ENCODE assay signal across 17 cellular contexts in genomic region chr15:77666296-77666660, GRCh38. TPM values are rescaled to one million over a fixed set of nuclear protein-coding genes. Genes with fewer than 3 reads are reported as not detected.
DNase-seq lines count a peak whose midpoint lies in the region; FAIRE-seq and TF ChIP-seq lines count a peak whose summit lies in the region.
"Had no signal": no experiment of that assay in that cellular context is flagged by ENCODE, and none has a peak within 500 bp of the region (broad histone marks: within the 10 kb centered on the region; RNA-seq: fewer than 3 reads in every experiment).

No MANE protein-coding gene starts in this region.

- no peak for FAIRE-seq in H1 (lab: Jason Lieb, UNC)
- FAIRE-seq: G401.6, GM12892, GM19239 had no signal

- CTCF ChIA-PET in H1 (lab: Charles Lee; ENCODE audit: partially characterized antibody) = interaction anchor here (1.2 to 19.2 kb wide), 6 partner anchors 14 to 155 kb away, joined by 3 to 361 read pairs (median 7); partner anchors contain the start of gene LINGO1

- no peak overlapping the region for H2AK5ac ChIP-seq in H1 (ENCODE audit: low read depth, low read length)

- TF ChIP-seq RAD21 in H1 (IDR thresholded peaks at IDR 0.05 in 1 of 2, conservative IDR thresholded peaks at IDR 0.05 in 1 of 2; ENCODE audit: low read depth in 2 of 2, low read length in 2 of 2) = no peak

- H3K27ac ChIP-seq in WERI-Rb-1 (no peak overlapping the region), angular gyrus (ENCODE audit: low read depth, low read length) (peak overlapping the region; percentile 27), H1 (ENCODE audit: low read depth, low read length) (no peak overlapping the region)
- H3K27ac ChIP-seq: GM23248 had no signal

- H3K27me3 ChIP-seq in WERI-Rb-1 (ENCODE audit: insufficient read depth, low read depth, severe bottlenecking) (no peaks in the 10 kb centered on the region), H1 (replicated peaks in 1 of 4; ENCODE audit: control insufficient read depth in 3 of 4, extremely low read depth in 1 of 4, insufficient read depth in 3 of 4, low read length in 3 of 4) (no peaks in the 10 kb centered on the region)

- peak overlapping the region; percentile 42 for H4K91ac ChIP-seq in H1 (replicated peaks; ENCODE audit: insufficient read length, low read length)

- H4K20me1 ChIP-seq in H1 (replicated peaks in 1 of 2; ENCODE audit: control insufficient read depth in 1 of 2, insufficient read depth in 2 of 2, low read length in 2 of 2) = no peaks in the 10 kb centered on the region

- H3K9me3 ChIP-seq in WERI-Rb-1 (ENCODE audit: severe bottlenecking) (no peaks in the 10 kb centered on the region), H1 (ENCODE audit: insufficient read depth in 2 of 2, low read depth in 1 of 2, low read length in 1 of 2) (no peaks in the 10 kb centered on the region)
- H3K9me3 ChIP-seq: Caco-2 had no signal

- 86% methylated on average over 4 of the region's 5 CpGs; no CpG with 5 or more reads in 1 of the 2 experiments for WGBS in H1 (ENCODE audit: extremely low coverage in 1 of 2, insufficient coverage in 1 of 2, insufficient read length in 1 of 2, insufficient replicate concordance in 2 of 2, low coverage in 1 of 2, low lambda C conversion rate in 2 of 2, missing lambda C conversion rate in 1 of 2), 2 experiments

- no peak overlapping the region for H3K56ac ChIP-seq in H1 (replicated peaks; ENCODE audit: insufficient read length, low read depth, low read length)

- H2BK120ac ChIP-seq in H1 (replicated peaks; ENCODE audit: low read depth, low read length) = no peak overlapping the region

- no peak for TF ChIP-seq CTCF in WERI-Rb-1 (IDR thresholded peaks at IDR 0.05; ENCODE audit: low read depth, low read length)
- no peak for TF ChIP-seq CTCF in H1 (IDR thresholded peaks at IDR 0.05; ENCODE audit: control extremely low read depth in 1 of 3, insufficient read depth in 1 of 3, low read depth in 1 of 3, low read length in 3 of 3)

- no peaks in the 10 kb centered on the region for H3K79me1 ChIP-seq in H1 (ENCODE audit: low read depth, low read length)

- POLR2A ChIA-PET in H1 (lab: Charles Lee; ENCODE audit: partially characterized antibody) = interaction anchor here (1.6 kb wide), 1 partner anchor 33 kb away, joined by 3 read pairs; the partner anchor contains the start of gene LINGO1

- H4K5ac ChIP-seq in H1 (ENCODE audit: insufficient read length, low read depth, low read length) = no peak overlapping the region

- TF ChIP-seq POLR2A in H1 (IDR thresholded peaks at IDR 0.05; ENCODE audit: control extremely low read depth in 1 of 2, low read depth in 2 of 2, low read length in 2 of 2) = no peak

- no peak overlapping the region for H2AFZ ChIP-seq in H1 (ENCODE audit: low read length)
- H2AFZ ChIP-seq: GM23248 had no signal

- no peak overlapping the region for H3K14ac ChIP-seq in H1 (ENCODE audit: insufficient read length)

- peak; percentile 58 for DNase-seq in WERI-Rb-1
- no peak for DNase-seq in H1 (ENCODE audit: low read depth in 1 of 2, low spot score in 2 of 2)
- no peak for DNase-seq in SHP77 treated with DMSO at 0.1 percent for 48 hours (lab: John Stamatoyannopoulos, UW)
- DNase-seq in COR-L47 (lab: John Stamatoyannopoulos, UW) = no peak
- DNase-seq in foreskin melanocyte = no peak
- DNase-seq: C1 segment of cervical spinal cord; Caco-2; CD4-positive, alpha-beta memory T cell; DMS153; DND-41; GM23248; H9 had no signal

- no peak overlapping the region for H4K8ac ChIP-seq in H1 (ENCODE audit: extremely low read depth, insufficient read depth, low read length)

- H2BK20ac ChIP-seq in H1 (ENCODE audit: low read length) = no peak overlapping the region

- H3K23ac ChIP-seq in H1 (ENCODE audit: insufficient read length) = no peak overlapping the region

- no peak overlapping the region for H3K4me2 ChIP-seq in H1 (ENCODE audit: insufficient read depth in 1 of 2, low read depth in 2 of 2, low read length in 2 of 2)

- H3K79me2 ChIP-seq in H1 (ENCODE audit: control insufficient read depth in 1 of 2, insufficient read depth in 2 of 2, low read length in 2 of 2) = no peaks in the 10 kb centered on the region

- H3K36me3 ChIP-seq in WERI-Rb-1 (no peaks in the 10 kb centered on the region), H1 (ENCODE audit: control insufficient read depth in 2 of 4, insufficient read depth in 4 of 4, low read length in 3 of 4) (no peaks in the 10 kb centered on the region)

- no peak overlapping the region for H3K4me3 ChIP-seq in WERI-Rb-1 (ENCODE audit: low read depth, low read length)
- no peak overlapping the region for H3K4me3 ChIP-seq in H1 (ENCODE audit: extremely low read depth in 1 of 4, insufficient read depth in 2 of 4, low read depth in 3 of 4, low read length in 4 of 4)
- H3K4me3 ChIP-seq: GM23248 had no signal

- no peaks in the 10 kb centered on the region for H3K23me2 ChIP-seq in H1 (ENCODE audit: low read depth, low read length)

- no peak overlapping the region; the same call in 1 of the 2 replicates for H3K18ac ChIP-seq in H1 (ENCODE audit: extremely low read depth, low read length)

- no peak overlapping the region for H3K9ac ChIP-seq in H1 (replicated peaks in 1 of 4; ENCODE audit: extremely low read depth in 1 of 4, low read depth in 3 of 4, low read length in 3 of 4)
- H3K9ac ChIP-seq: GM23248 had no signal

- H2BK5ac ChIP-seq in H1 (ENCODE audit: low read depth, low read length) = no peak overlapping the region

- TF ChIP-seq EP300 in H1 (IDR thresholded peaks at IDR 0.05; ENCODE audit: borderline replicate concordance in 1 of 2, low read depth in 2 of 2, low read length in 2 of 2) = no peak

- no peak overlapping the region for H3K4ac ChIP-seq in H1 (replicated peaks; ENCODE audit: insufficient read length, low read depth, low read length)

- H2BK15ac ChIP-seq in H1 (ENCODE audit: low read length) = no peak overlapping the region

- peak overlapping the region; percentile 4; the same call in 1 of the 2 replicates for H2BK12ac ChIP-seq in H1 (ENCODE audit: low read depth, low read length)

- peaks cover 0 to 14% (median 10%) of the 10 kb centered on the region in 4 experiments; a peak in 5 of 7 replicates for H3K4me1 ChIP-seq in H1 (replicated peaks in 1 of 4; ENCODE audit: control insufficient read depth in 3 of 4, insufficient read depth in 4 of 4, low read length in 3 of 4)
- H3K4me1 ChIP-seq: Caco-2 had no signal

TF ChIP-seq in H1, 55 proteins besides CTCF, POLR2A, EP300 and RAD21:
- TF ChIP-seq PHF8 (conservative IDR thresholded peaks at IDR 0.05; ENCODE audit: low read depth, low read length) = no peak
- no peak for TF ChIP-seq TBP (IDR thresholded peaks at IDR 0.05; ENCODE audit: low read depth, low read length)
- no peak for TF ChIP-seq POLR2AphosphoS5 (IDR thresholded peaks at IDR 0.05; ENCODE audit: low read depth, low read length)
- TF ChIP-seq GABPA (IDR thresholded peaks at IDR 0.05; ENCODE audit: borderline replicate concordance, insufficient read depth, low read length) = no peak
- TF ChIP-seq SIN3A (conservative IDR thresholded peaks at IDR 0.05 in 1 of 2, IDR thresholded peaks at IDR 0.05 in 1 of 2; ENCODE audit: low read depth in 1 of 2, low read length in 2 of 2) = no peak
- TF ChIP-seq, protein P1, sequence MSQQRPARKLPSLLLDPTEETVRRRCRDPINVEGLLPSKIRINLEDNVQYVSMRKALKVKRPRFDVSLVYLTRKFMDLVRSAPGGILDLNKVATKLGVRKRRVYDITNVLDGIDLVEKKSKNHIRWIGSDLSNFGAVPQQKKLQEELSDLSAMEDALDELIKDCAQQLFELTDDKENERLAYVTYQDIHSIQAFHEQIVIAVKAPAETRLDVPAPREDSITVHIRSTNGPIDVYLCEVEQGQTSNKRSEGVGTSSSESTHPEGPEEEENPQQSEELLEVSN (IDR thresholded peaks at IDR 0.05) = no peak
- no peak for TF ChIP-seq JUN (IDR thresholded peaks at IDR 0.05; ENCODE audit: low read depth, low read length)
- no peak for TF ChIP-seq NRF1 (IDR thresholded peaks at IDR 0.05; ENCODE audit: low read depth, low read length)
- TF ChIP-seq CTBP2 (IDR thresholded peaks at IDR 0.05; ENCODE audit: borderline replicate concordance, insufficient read depth, insufficient read length, low read length) = no peak
- TF ChIP-seq BACH1 (IDR thresholded peaks at IDR 0.05; ENCODE audit: low read length) = no peak
- TF ChIP-seq KDM1A (IDR thresholded peaks at IDR 0.05; ENCODE audit: borderline replicate concordance, low read length) = no peak
- TF ChIP-seq TCF12 (IDR thresholded peaks at IDR 0.05; ENCODE audit: low read depth, low read length) = no peak
- no peak for TF ChIP-seq TEAD4 (IDR thresholded peaks at IDR 0.05; ENCODE audit: low read depth, low read length)
- TF ChIP-seq ZNF274 (IDR thresholded peaks at IDR 0.05; ENCODE audit: borderline replicate concordance, extremely low read depth, low read length) = no peak
- no peak for TF ChIP-seq RXRA (IDR thresholded peaks at IDR 0.05; ENCODE audit: insufficient read depth, low read depth, low read length)
- no peak for TF ChIP-seq BCL11A (IDR thresholded peaks at IDR 0.05; ENCODE audit: low read depth in 2 of 2, low read length in 2 of 2)
- TF ChIP-seq HDAC2 (IDR thresholded peaks at IDR 0.05; ENCODE audit: borderline replicate concordance in 1 of 2, low read depth in 2 of 2, low read length in 2 of 2) = no peak
- TF ChIP-seq CHD1 (IDR thresholded peaks at IDR 0.05; ENCODE audit: low read depth, low read length) = no peak
- TF ChIP-seq BRCA1 (IDR thresholded peaks at IDR 0.05; ENCODE audit: low read depth, low read length) = no peak
- TF ChIP-seq NANOG (IDR thresholded peaks at IDR 0.05; ENCODE audit: insufficient read depth, low read depth, low read length, poor library complexity, severe bottlenecking) = no peak
TF ChIP-seq in H1: peak in this region for 0.

RNA-seq across cellular contexts. Expression of gene LINGO1, which starts 33.6 kb away (rescaled TPM):
- 56.4 and 57.1 TPM in 2 replicates for total RNA-seq in H1 (2021; fragmentation: NEBNext Ultra II Directional; extraction: Animal tissue kit (Norgen Biotek cat#: 25700))
- polyA plus RNA-seq in H1 (2011; rRNA removed) = 114 and 166 TPM in 2 replicates
- polyA plus RNA-seq in H1 (2011; cell fraction: cytosol; rRNA removed) = 51.3 TPM
- 94.7 TPM for polyA plus RNA-seq in H1 (2011; cell fraction: nucleus; rRNA removed)
- polyA plus RNA-seq in H1 (2012, experiment 1 of 2) = 31.6 to 91.8 TPM (median 75.5 TPM) in 4 replicates
- polyA plus RNA-seq in H1 (2012, experiment 2 of 2) = 55.3 TPM
- 73.3 TPM for polyA plus RNA-seq in H1 (2013, experiment 1 of 2)
- polyA plus RNA-seq in H1 (2013, experiment 2 of 2) = 75.1 TPM
- 33.5 and 61.7 TPM in 2 replicates for polyA minus RNA-seq in H1 (2011; rRNA and poly(A)+ RNA removed)
- 36.0 TPM for polyA minus RNA-seq in H1 (2011; cell fraction: cytosol; rRNA and poly(A)+ RNA removed)
- 39.2 TPM for polyA minus RNA-seq in H1 (2011; cell fraction: nucleus; rRNA and poly(A)+ RNA removed)
- total RNA-seq: CD4-positive, alpha-beta memory T cell; GM23248 had no signal
- polyA plus RNA-seq: BJ; CD4-positive, alpha-beta memory T cell; GM23248 had no signal
